29 cellular contexts compared by ENCODE assay signal in genomic region chr6:70152786-70153185, GRCh38.
"Had no signal": no experiment of that assay in that cellular context is flagged by ENCODE, and none has a peak within 500 bp of the region (broad histone marks: within the 10 kb centered on the region; RNA-seq: fewer than 3 reads in every experiment).

No MANE protein-coding gene starts in this region.

- H3K27me3 ChIP-seq: ascending aorta, breast epithelium, cardiac muscle cell, colonic mucosa, esophagus squamous epithelium had no signal

- H3K4me3 ChIP-seq: ascending aorta, breast epithelium, cardiac muscle cell, colonic mucosa, esophagus squamous epithelium had no signal

- ATAC-seq: activated CD4-positive, CD25-positive, alpha-beta regulatory T cell treated with anti-CD3 and anti-CD28 coated beads, Interleukin-2, amount 50 U/mL, for 24 hours; activated CD8-positive, alpha-beta memory T cell treated with anti-CD3 and anti-CD28 coated beads, Interleukin-2, amount 10 ng/mL, durations not matched to agents 7 days and 5 days; activated CD8-positive, alpha-beta T cell treated with anti-CD3 and anti-CD28 coated beads, Interleukin-2, amount 10 ng/mL, durations not matched to agents 7 days and 5 days; activated naive CD8-positive, alpha-beta T cell treated with anti-CD3 and anti-CD28 coated beads, Interleukin-2, amount 50 U/mL, for 24 hours; T-helper 17 cell had no signal

- H3K36me3 ChIP-seq: ascending aorta, breast epithelium, cardiac muscle cell, colonic mucosa, esophagus squamous epithelium, WERI-Rb-1 had no signal

- H3K27ac ChIP-seq: ascending aorta, breast epithelium, cardiac muscle cell, colonic mucosa, epithelial cell of prostate, esophagus squamous epithelium had no signal

- H3K4me1 ChIP-seq: ascending aorta, breast epithelium, colonic mucosa, esophagus squamous epithelium had no signal

- FAIRE-seq: endometrium, endothelial cell of umbilical vein, frontal cortex had no signal

- DNase-seq: activated B cell treated with CpG ODN at 0.5 μM for 24 hours; activated CD4-positive, alpha-beta memory T cell treated with anti-CD3 and anti-CD28 coated beads for 36 hours; activated CD4-positive, alpha-beta T cell treated with anti-CD3 and anti-CD28 coated beads for 48 hours; activated CD8-positive, alpha-beta memory T cell treated with anti-CD3 and anti-CD28 coated beads, Interleukin-2, amount 10 ng/mL, durations not matched to agents 7 days and 5 days; activated CD8-positive, alpha-beta memory T cell treated with anti-CD3 and anti-CD28 coated beads, Interleukin-2, amount 50 U/mL, for 4 hours; activated CD8-positive, alpha-beta T cell treated with anti-CD3 and anti-CD28 coated beads, Interleukin-2, amount 10 ng/mL, durations not matched to agents 7 days and 5 days; activated effector memory CD4-positive, alpha-beta T cell treated with anti-CD3 and anti-CD28 coated beads, Interleukin-2, amount 50 U/mL, for 16 hours; activated naive CD4-positive, alpha-beta T cell treated with anti-CD3 and anti-CD28 coated beads for 36 hours; activated naive CD8-positive, alpha-beta T cell treated with anti-CD3 and anti-CD28 coated beads for 36 hours; activated naive CD8-positive, alpha-beta T cell treated with anti-CD3 and anti-CD28 coated beads, Interleukin-2, amount 50 U/mL, for 24 hours; activated T-cell treated with anti-CD3 and anti-CD28 coated beads, Interleukin-2, amount 50 U/mL, for 1 hour; activated T-cell treated with anti-CD3 and anti-CD28 coated beads, Interleukin-2, amount 50 U/mL, for 48 hours; central memory CD4-positive, alpha-beta T cell; cerebellar nuclear complex; colonic mucosa; effector CD8-positive, alpha-beta T cell; esophagus squamous epithelium; head of caudate nucleus; T-helper 17 cell; T1000; WERI-Rb-1 had no signal

- H3K9me3 ChIP-seq: ascending aorta, breast epithelium, colonic mucosa, esophagus squamous epithelium had no signal
